ENCODE assay signal across 9 cellular contexts in the genomic region with DNA sequence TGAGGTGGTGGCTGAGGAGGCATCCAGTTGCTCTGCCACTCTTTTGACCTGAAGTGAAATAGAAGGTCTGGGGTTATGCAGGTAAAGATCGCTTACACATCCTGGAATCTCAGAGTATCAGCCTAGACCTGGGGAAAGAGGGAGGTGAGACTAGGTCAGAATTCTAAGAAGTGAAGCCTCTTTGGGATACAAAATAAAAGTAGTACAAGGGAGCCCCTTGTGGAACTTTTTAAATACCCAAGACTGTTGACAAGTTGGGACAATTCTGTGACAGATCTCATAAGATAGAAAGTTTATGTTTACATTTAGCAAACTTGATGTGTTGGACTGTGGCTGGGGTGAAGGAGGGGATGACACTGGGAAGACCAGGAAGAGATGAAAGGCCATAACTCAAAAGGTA.
DNase-seq lines count a peak whose midpoint lies in the region; ATAC-seq and TF ChIP-seq lines count a peak whose summit lies in the region.
"Had no signal": no experiment of that assay in that cellular context is flagged by ENCODE, and none has a peak within 500 bp of the region (broad histone marks: within the 10 kb centered on the region; RNA-seq: fewer than 3 reads in every experiment).

No MANE protein-coding gene starts in this region.

- no peaks in the 10 kb centered on the region for H3K4me1 Mint-ChIP-seq in CD4-positive, alpha-beta T cell (ENCODE audit: low read depth)
- H3K4me1 Mint-ChIP-seq in GM23338 = no peaks in the 10 kb centered on the region
- no peaks in the 10 kb centered on the region for H3K4me1 Mint-ChIP-seq in immature natural killer cell

- no peak for ATAC-seq in CD4-positive, alpha-beta T cell (ENCODE audit: poor library complexity)
- ATAC-seq in GM23338 (peak; percentile 78), HG03457 (IDR thresholded peaks at IDR 0.05; ENCODE audit: unreplicated experiment) (no peak), HG03159 (IDR thresholded peaks at IDR 0.05; ENCODE audit: unreplicated experiment) (no peak), GM21528 (IDR thresholded peaks at IDR 0.05; ENCODE audit: low FRiP score, unreplicated experiment) (no peak), HG03280 (IDR thresholded peaks at IDR 0.05; ENCODE audit: unreplicated experiment) (no peak)

- no peak for DNase-seq in CD4-positive, alpha-beta T cell
- peak; percentile 68 for DNase-seq in GM23338 (ENCODE audit: low spot score)
- no peak for DNase-seq in SK-N-SH
- DNase-seq in immature natural killer cell = peak; percentile 4 to 9 (median 8)
- DNase-seq: NCI-H2081 had no signal

- H3K27me3 Mint-ChIP-seq in CD4-positive, alpha-beta T cell = no peaks in the 10 kb centered on the region
- H3K27me3 Mint-ChIP-seq in GM23338 (ENCODE audit: insufficient read depth, low read depth, poor library complexity) = peaks cover 2% of the 10 kb centered on the region
- peaks cover 2 to 6% (median 3%) of the 10 kb centered on the region in 3 donors for H3K27me3 Mint-ChIP-seq in immature natural killer cell (ENCODE audit: low read depth in 3 of 3)

- H3K9me3 Mint-ChIP-seq in CD4-positive, alpha-beta T cell = peaks cover 3% of the 10 kb centered on the region
- H3K9me3 Mint-ChIP-seq in GM23338 (peaks cover 28% of the 10 kb centered on the region), immature natural killer cell (peaks cover 0 to 5% (median 0%) of the 10 kb centered on the region in 6 donors)

- no peaks in the 10 kb centered on the region for H3K9me3 ChIP-seq in CD4-positive, alpha-beta T cell (ENCODE audit: control insufficient read depth, low read length)
- no peaks in the 10 kb centered on the region for H3K9me3 ChIP-seq in SK-N-SH

- CTCF ChIA-PET in CD4-positive, alpha-beta T cell (lab: Charles Lee) = no interaction called here
- CTCF ChIA-PET in SK-N-SH (lab: Yijun Ruan, JAX) = interaction anchor here (0.9 to 2.6 kb wide), 5 partner anchors 10 to 558 kb away, joined by 3 to 17 read pairs (median 11); no protein-coding TSS in a partner anchor

- H3K36me3 ChIP-seq in GM23338 (ENCODE audit: insufficient read depth) = no peaks in the 10 kb centered on the region
- H3K36me3 ChIP-seq in SK-N-SH (replicated peaks in 1 of 2; ENCODE audit: control insufficient read depth in 1 of 2, insufficient read depth in 2 of 2, low read length in 1 of 2) = no peaks in the 10 kb centered on the region

- H3F3A ChIP-seq in GM23338 (replicated peaks; ENCODE audit: low read depth) = no peaks in the 10 kb centered on the region
- peaks cover 3% of the 10 kb centered on the region for H3F3A ChIP-seq in SK-N-SH (replicated peaks; ENCODE audit: insufficient read depth)

- TF ChIP-seq CTCF in CD4-positive, alpha-beta T cell (IDR thresholded peaks at IDR 0.05) = peak; percentile 33
- peak; percentile 50 to 62 for TF ChIP-seq CTCF in GM23338 (conservative IDR thresholded peaks at IDR 0.05; ENCODE audit: low read depth in 2 of 2)
- TF ChIP-seq CTCF in SK-N-SH (IDR thresholded peaks at IDR 0.05) = peak; percentile 43

- no peaks in the 10 kb centered on the region for H3K36me3 Mint-ChIP-seq in CD4-positive, alpha-beta T cell (ENCODE audit: low read depth)
- H3K36me3 Mint-ChIP-seq in GM23338 (ENCODE audit: low read depth) (peaks cover 22% of the 10 kb centered on the region), immature natural killer cell (peaks cover 0 to 6% (median 0%) of the 10 kb centered on the region in 3 donors)

- 91% methylated on average over 1 of the region's 1 CpG for WGBS in SK-N-SH (ENCODE audit: low lambda C conversion rate)

- H3K4me1 ChIP-seq in GM23338 (ENCODE audit: insufficient read depth) = no peaks in the 10 kb centered on the region
- no peaks in the 10 kb centered on the region for H3K4me1 ChIP-seq in SK-N-SH (ENCODE audit: control insufficient read depth in 1 of 2, insufficient read depth in 2 of 2, low read depth in 1 of 2, low read length in 1 of 2)

- intact Hi-C loops in CD4-positive, alpha-beta T cell (cut with DNase I, micrococcal nuclease) = loop anchor here (2.0 to 10.0 kb wide), 6 partner anchors 95 to 557 kb away; a partner anchor contains a TSS

- no peak overlapping the region for H3K4me3 ChIP-seq in GM23338
- H3K4me3 ChIP-seq in SK-N-SH (ENCODE audit: low read depth in 2 of 2, low read length in 1 of 2) = no peak overlapping the region

- no peak overlapping the region for H3K27ac ChIP-seq in CD4-positive, alpha-beta T cell (ENCODE audit: low read depth, low read length)
- no peak overlapping the region for H3K27ac ChIP-seq in GM23338 (ENCODE audit: low read depth)
- no peak overlapping the region for H3K27ac ChIP-seq in SK-N-SH (ENCODE audit: low read depth in 2 of 2, low read length in 1 of 2)

- TF ChIP-seq EP300 in SK-N-SH (IDR thresholded peaks at IDR 0.05; ENCODE audit: borderline replicate concordance in 1 of 2, low read depth in 1 of 2, low read length in 1 of 2) = no peak

- H3K9me2 ChIP-seq in GM23338 (ENCODE audit: insufficient read depth) (no peaks in the 10 kb centered on the region; the same call in 1 of the 2 replicates), SK-N-SH (no peaks in the 10 kb centered on the region)

- H4K20me1 ChIP-seq in GM23338 (replicated peaks; ENCODE audit: insufficient read depth) (no peaks in the 10 kb centered on the region), SK-N-SH (ENCODE audit: insufficient read depth) (no peaks in the 10 kb centered on the region)

- POLR2A ChIA-PET in CD4-positive, alpha-beta T cell (lab: Charles Lee) = no interaction called here
- POLR2A ChIA-PET in SK-N-SH (lab: Yijun Ruan, JAX) = no interaction called here

- no peak overlapping the region for H3K27ac Mint-ChIP-seq in CD4-positive, alpha-beta T cell
- H3K27ac Mint-ChIP-seq in GM23338 = no peak overlapping the region
- peak overlapping the region in 2 of 6 donors; percentile 8 to 46 for H3K27ac Mint-ChIP-seq in immature natural killer cell

- no peaks in the 10 kb centered on the region for H3K27me3 ChIP-seq in CD4-positive, alpha-beta T cell (ENCODE audit: control insufficient read depth, insufficient read depth, low read length)
- no peaks in the 10 kb centered on the region for H3K27me3 ChIP-seq in GM23338 (ENCODE audit: insufficient read depth)
- no peaks in the 10 kb centered on the region for H3K27me3 ChIP-seq in SK-N-SH (ENCODE audit: insufficient read depth)

- H3K4me3 Mint-ChIP-seq in CD4-positive, alpha-beta T cell = no peak overlapping the region
- H3K4me3 Mint-ChIP-seq in GM23338 = no peak overlapping the region
- no peak overlapping the region for H3K4me3 Mint-ChIP-seq in immature natural killer cell

- H2AFZ ChIP-seq in GM23338 (0 out of 2 replicates have a peak overlapping the region, but pooled peaks have one; percentile 49), SK-N-SH (ENCODE audit: low read depth) (no peak overlapping the region)

- H3K4me2 ChIP-seq in GM23338 (no peak overlapping the region), SK-N-SH (no peak overlapping the region)

- TF ChIP-seq RAD21 in SK-N-SH (IDR thresholded peaks at IDR 0.05; ENCODE audit: low read length) = peak; percentile 31

- H3K79me2 ChIP-seq in GM23338 (replicated peaks; ENCODE audit: insufficient read depth) (no peaks in the 10 kb centered on the region), SK-N-SH (ENCODE audit: insufficient read depth) (no peaks in the 10 kb centered on the region)

- no peak overlapping the region for H3K9ac ChIP-seq in SK-N-SH

TF ChIP-seq in SK-N-SH, 30 proteins besides CTCF, POLR2A, EP300 and RAD21:
- 0 out of 2 replicates have a peak, but pooled peaks have one; percentile 18 for TF ChIP-seq SMC3 (IDR thresholded peaks at IDR 0.05; ENCODE audit: low read depth, low read length)
- no peak for TF ChIP-seq JUND (IDR thresholded peaks at IDR 0.05)

Comparison
In these comparisons a context has a peak if more than half of its experiments do, and no peak if none do; other contexts are left out.
1. DNase-seq: peak in GM23338 (single experiment) and immature natural killer cell (3 of 3); none in CD4-positive, alpha-beta T cell (0 of 10) and SK-N-SH (single experiment).
2. Peak in every context shown above with its lines, with median percentiles within 50 percentile points of each other: CTCF ChIP-seq.